In genomic region chr3:71201939-71202338, GRCh38 we compare ENCODE assay signal across 9 cellular contexts.
DNase-seq lines count a peak whose midpoint lies in the region; FAIRE-seq and TF ChIP-seq lines count a peak whose summit lies in the region.
"Had no signal": no experiment of that assay in that cellular context is flagged by ENCODE, and none has a peak within 500 bp of the region (broad histone marks: within the 10 kb centered on the region; RNA-seq: fewer than 3 reads in every experiment).

No MANE protein-coding gene starts in this region.

- H3K4me1 ChIP-seq in esophagus squamous epithelium: peaks cover 0 to 33% (median 16%) of the 10 kb centered on the region in 3 donors

- WGBS in esophagus squamous epithelium, 2 donors: 29 to 88% methylated on average over 1 of the region's 1 CpG

- peaks cover 10% of the 10 kb centered on the region for H3K9me3 Mint-ChIP-seq in activated naive CD4-positive, alpha-beta T cell treated with anti-CD3 and anti-CD28 coated beads, Interleukin-2, amount 50 U/mL, for 24 hours
- no peaks in the 10 kb centered on the region for H3K9me3 Mint-ChIP-seq in endothelial cell (ENCODE audit: unreplicated experiment)

- H3K4me3 Mint-ChIP-seq in activated naive CD4-positive, alpha-beta T cell treated with anti-CD3 and anti-CD28 coated beads, Interleukin-2, amount 50 U/mL, for 24 hours: no peak overlapping the region
- H3K4me3 Mint-ChIP-seq in endothelial cell (ENCODE audit: unreplicated experiment): no peak overlapping the region

- no peaks in the 10 kb centered on the region for H3K9me3 ChIP-seq in esophagus squamous epithelium

- TF ChIP-seq POLR2A in esophagus squamous epithelium (IDR thresholded peaks at IDR 0.05): no peak

- H3K36me3 Mint-ChIP-seq in activated naive CD4-positive, alpha-beta T cell treated with anti-CD3 and anti-CD28 coated beads, Interleukin-2, amount 50 U/mL, for 24 hours: peaks cover 21% of the 10 kb centered on the region
- H3K36me3 Mint-ChIP-seq in endothelial cell (ENCODE audit: low read depth, unreplicated experiment): no peaks in the 10 kb centered on the region

- H3K27me3 Mint-ChIP-seq in activated naive CD4-positive, alpha-beta T cell treated with anti-CD3 and anti-CD28 coated beads, Interleukin-2, amount 50 U/mL, for 24 hours: no peaks in the 10 kb centered on the region
- H3K27me3 Mint-ChIP-seq in endothelial cell (ENCODE audit: unreplicated experiment): peaks cover 3% of the 10 kb centered on the region

- no peaks in the 10 kb centered on the region for H3K27me3 ChIP-seq in esophagus squamous epithelium

- no peak for TF ChIP-seq CTCF in esophagus squamous epithelium (IDR thresholded peaks at IDR 0.05)
- no peak for TF ChIP-seq CTCF in endothelial cell (IDR thresholded peaks at IDR 0.05; ENCODE audit: unreplicated experiment)

- peak overlapping the region in 3 of 4 donors; percentile 35 to 44 (median 40) for H3K27ac ChIP-seq in esophagus squamous epithelium

- H3K4me3 ChIP-seq in esophagus squamous epithelium: no peak overlapping the region
- H3K4me3 ChIP-seq: smooth muscle cell had no signal

- H3K27ac Mint-ChIP-seq in activated naive CD4-positive, alpha-beta T cell treated with anti-CD3 and anti-CD28 coated beads, Interleukin-2, amount 50 U/mL, for 24 hours: peak overlapping the region; percentile 70
- H3K27ac Mint-ChIP-seq in endothelial cell (ENCODE audit: unreplicated experiment): no peak overlapping the region

- no peak for DNase-seq in activated naive CD4-positive, alpha-beta T cell (lab: John Stamatoyannopoulos, UW)
- DNase-seq in esophagus squamous epithelium (lab: John Stamatoyannopoulos, UW) (no peak), mucosa of gallbladder (ENCODE audit: low spot score) (peak; percentile 54), ureter (ENCODE audit: low spot score) (peak; percentile 65), OCI-M1 (lab: John Stamatoyannopoulos, UW) (no peak), GM19239 (ENCODE audit: insufficient read length, low spot score) (no peak), endothelial cell (ENCODE audit: low spot score) (no peak)

- FAIRE-seq in GM19239 (lab: Jason Lieb, UNC): no peak

- H3K36me3 ChIP-seq in esophagus squamous epithelium: peaks cover 0 to under 1% (median 0%) of the 10 kb centered on the region in 3 donors

- peaks cover 77% of the 10 kb centered on the region for H3K4me1 Mint-ChIP-seq in activated naive CD4-positive, alpha-beta T cell treated with anti-CD3 and anti-CD28 coated beads, Interleukin-2, amount 50 U/mL, for 24 hours
- peaks cover 19% of the 10 kb centered on the region for H3K4me1 Mint-ChIP-seq in endothelial cell (ENCODE audit: unreplicated experiment)

- intact Hi-C loops in esophagus squamous epithelium (cut with DNase I): no loop called here

Comparison
In these comparisons a context has a peak if more than half of its experiments do, and no peak if none do; other contexts are left out.
1. DNase-seq: peak in mucosa of gallbladder (single experiment) and ureter (single experiment); none in activated naive CD4-positive, alpha-beta T cell (0 of 4), esophagus squamous epithelium (single experiment), OCI-M1 (single experiment), GM19239 (single experiment) and endothelial cell (single experiment).